In the genomic region with DNA sequence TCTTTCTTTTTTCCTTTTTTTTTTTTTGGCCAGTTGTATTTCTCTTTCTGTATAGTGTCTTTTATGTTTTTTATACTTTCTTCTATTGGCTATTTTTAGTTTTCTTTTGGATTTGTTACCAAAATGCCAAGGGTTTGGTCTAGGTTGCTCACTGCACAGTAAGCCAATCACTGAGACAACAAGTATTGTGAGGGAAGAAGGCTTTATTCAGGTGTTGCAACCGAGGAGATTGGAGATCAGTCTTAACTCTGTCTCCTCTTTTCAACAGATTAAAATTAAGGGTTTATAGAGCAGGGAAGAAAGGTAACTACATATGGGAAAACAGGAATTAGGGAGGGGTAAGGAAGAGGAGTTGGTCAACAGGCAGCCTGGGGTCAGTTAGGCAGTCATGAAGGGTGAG, we compare ENCODE assay signal across 38 cellular contexts. TPM values are rescaled to one million over a fixed set of nuclear protein-coding genes. Genes with fewer than 3 reads are reported as not detected.
"Had no signal": no experiment of that assay in that cellular context is flagged by ENCODE, and none has a peak within 500 bp of the region (broad histone marks: within the 10 kb centered on the region; RNA-seq: fewer than 3 reads in every experiment).

No MANE protein-coding gene starts in this region.

- H3K36me3 ChIP-seq: MG63 had no signal

- DNase-seq: Karpas-422, Kasumi-1, MG63, MM.1S, MV-4-11, NCI-H1048, NCI-H1092, NCI-H1092 treated with DMSO at 0.1 percent for 48 hours, NCI-H1105, NCI-H1105 treated with DMSO at 0.1 percent for 48 hours, NCI-H1417, NCI-H1417 treated with DMSO at 0.1 percent for 48 hours, NCI-H1436, NCI-H1436 treated with DMSO at 0.1 percent for 48 hours, NCI-H146, NCI-H1694, NCI-H1694 treated with DMSO at 0.1 percent for 48 hours, NCI-H187, NCI-H187 treated with DMSO at 0.1 percent for 48 hours, NCI-H1930, NCI-H2029, NCI-H2029 treated with DMSO at 0.1 percent for 48 hours, NCI-H2081, NCI-H2081 treated with DMSO at 0.1 percent for 48 hours, NCI-H2107, NCI-H2171, NCI-H2171 treated with DMSO at 0.1 percent for 48 hours, NCI-H2227 treated with DMSO at 0.1 percent for 48 hours, NCI-H226, NCI-H345, NCI-H446, NCI-H446 treated with DMSO at 0.1 percent for 48 hours, NCI-H510A, NCI-H510A treated with DMSO at 0.1 percent for 48 hours, NCI-H524 had no signal

- H3K27me3 ChIP-seq: MG63 had no signal

- H3K4me3 ChIP-seq: MG63 had no signal

RNA-seq across cellular contexts. Expression of gene TRIM15, which starts 60.0 kb away (rescaled TPM):
- total RNA-seq: LHCN-M2, M059J, NCI-H460 had no signal
